In genomic region chr7:138934861-138935260, GRCh38 we compare ENCODE assay signal across 9 cellular contexts. TPM values are rescaled to one million over a fixed set of nuclear protein-coding genes. Genes with fewer than 3 reads are reported as not detected.
A peak's percentile ranks its signal among the peaks of the same experiment; 100 is the strongest.
DNase-seq lines count a peak whose midpoint lies in the region; ATAC-seq and TF ChIP-seq lines count a peak whose summit lies in the region.
"Had no signal": no experiment of that assay in that cellular context is flagged by ENCODE, and none has a peak within 500 bp of the region (broad histone marks: within the 10 kb centered on the region; RNA-seq: fewer than 3 reads in every experiment).

No MANE protein-coding gene starts in this region.

- no peak for TF ChIP-seq RAD21 in HCT116 (IDR thresholded peaks at IDR 0.05; ENCODE audit: low read depth)

- peak overlapping the region in 1 of 2 experiments; percentile 11; a peak in 1 of 4 replicates for H3K4me3 ChIP-seq in HCT116 (replicated peaks in 1 of 2; ENCODE audit: low read depth in 1 of 2, low read length in 2 of 2)
- no peak overlapping the region for H3K4me3 ChIP-seq in SJSA1
- no peak overlapping the region for H3K4me3 ChIP-seq in fibroblast of the aortic adventitia (ENCODE audit: low read depth, low read length)
- H3K4me3 ChIP-seq in skeletal muscle cell (ENCODE audit: low read depth, low read length) = no peak overlapping the region

- no peaks in the 10 kb centered on the region for H4K20me1 ChIP-seq in HCT116 (ENCODE audit: insufficient read depth)

- H3K4me2 ChIP-seq in HCT116 (ENCODE audit: low read length) = peak overlapping the region; percentile 58

- CTCF ChIA-PET in HCT116 (lab: Charles Lee) = no interaction called here

- no peak for ATAC-seq in HCT116
- ATAC-seq in HG03039 (IDR thresholded peaks at IDR 0.05; ENCODE audit: unreplicated experiment) = no peak

- H3K27ac ChIP-seq in HCT116 (ENCODE audit: low read depth, low read length) (no peak overlapping the region), SJSA1 (peak overlapping the region; percentile 79)

- no peaks in the 10 kb centered on the region for H3K79me2 ChIP-seq in HCT116 (ENCODE audit: insufficient read depth, low read length)

- H3K36me3 ChIP-seq in HCT116 (ENCODE audit: control insufficient read depth in 1 of 2, insufficient read depth in 2 of 2, low read length in 2 of 2) (no peaks in the 10 kb centered on the region), SJSA1 (no peaks in the 10 kb centered on the region)

- H3K9me2 ChIP-seq in HCT116 (ENCODE audit: insufficient read depth) = no peaks in the 10 kb centered on the region

- TF ChIP-seq POLR2A in HCT116 (IDR thresholded peaks at IDR 0.05; ENCODE audit: borderline replicate concordance, extremely low read depth, insufficient read depth, insufficient read length) = no peak

- no peak for DNase-seq in HCT116 (ENCODE audit: low read depth, low spot score)
- peak in 1 of 2 experiments; percentile 58 for DNase-seq in SJSA1 (ENCODE audit: low read depth in 1 of 2, low spot score in 2 of 2)
- DNase-seq in fibroblast of the aortic adventitia (ENCODE audit: low read depth) = peak; percentile 68
- DNase-seq in skeletal muscle cell (ENCODE audit: low read depth) = peak; percentile 13
- no peak for DNase-seq in NCI-H2081 treated with DMSO at 0.1 percent for 48 hours (lab: John Stamatoyannopoulos, UW)
- no peak for DNase-seq in inferior parietal cortex (ENCODE audit: extremely low spot score)
- DNase-seq: activated T-cell treated with anti-CD3 and anti-CD28 coated beads, Interleukin-2, amount 50 U/mL, for 48 hours; immature natural killer cell had no signal

- RAD21 ChIA-PET in HCT116 (lab: Charles Lee; ENCODE audit: low non-redundant PET in 1 of 2, low total read pairs in 2 of 2, uncharacterized antibody in 2 of 2, unreplicated experiment in 2 of 2) = no interaction called here

- H2AFZ ChIP-seq in HCT116 (ENCODE audit: low read depth, low read length, poor library complexity, severe bottlenecking) = no peak overlapping the region

- intact Hi-C loops in HCT116 (cut with micrococcal nuclease) = no loop called here

- H3K27me3 ChIP-seq in HCT116 (ENCODE audit: insufficient read depth, low read length) (no peaks in the 10 kb centered on the region), SJSA1 (replicated peaks) (no peaks in the 10 kb centered on the region)

- H3K4me1 ChIP-seq in HCT116 (ENCODE audit: control insufficient read depth in 1 of 2, insufficient read depth in 2 of 2, low read length in 2 of 2) (peaks cover 12 to 22% of the 10 kb centered on the region in 2 experiments), SJSA1 (replicated peaks) (peaks cover 21% of the 10 kb centered on the region)

- peak overlapping the region; percentile 34 for H3K9ac ChIP-seq in HCT116 (ENCODE audit: low read length)

- no TSS peak for BruUV-seq in HCT116 (replicated peaks; lab: Mats Ljungman, UMichigan)

- H3K9me3 ChIP-seq in HCT116 (ENCODE audit: control insufficient read depth in 1 of 2, insufficient read depth in 1 of 2, low read depth in 1 of 2, low read length in 2 of 2) = no peaks in the 10 kb centered on the region
- H3K9me3 ChIP-seq in SJSA1 (replicated peaks) = no peaks in the 10 kb centered on the region

- TF ChIP-seq CTCF in HCT116 (IDR thresholded peaks at IDR 0.05 in 2 of 3, conservative IDR thresholded peaks at IDR 0.05 in 1 of 3; ENCODE audit: borderline replicate concordance in 1 of 3, insufficient read depth in 1 of 3, low read depth in 2 of 3, low read length in 2 of 3) = no peak
- no peak for TF ChIP-seq CTCF in fibroblast of the aortic adventitia (IDR thresholded peaks at IDR 0.05; ENCODE audit: insufficient read depth, low read length)

- POLR2A ChIA-PET in HCT116 (lab: Charles Lee) = no interaction called here

TF ChIP-seq in HCT116, 20 proteins besides CTCF, POLR2A, EP300 and RAD21:
- TF ChIP-seq POLR2AphosphoS5 (IDR thresholded peaks at IDR 0.05; ENCODE audit: low read depth, low read length) (no peak), EZH2phosphoT487 (IDR thresholded peaks at IDR 0.05; ENCODE audit: borderline replicate concordance) (no peak), SP1 (IDR thresholded peaks at IDR 0.05; ENCODE audit: low read depth) (no peak), REST (IDR thresholded peaks at IDR 0.05; ENCODE audit: low read depth) (no peak), ELF1 (IDR thresholded peaks at IDR 0.05; ENCODE audit: borderline replicate concordance, low read depth) (no peak), FOSL1 (IDR thresholded peaks at IDR 0.05; ENCODE audit: low read depth) (no peak), ZBTB33 (IDR thresholded peaks at IDR 0.05; ENCODE audit: extremely low read depth, insufficient replicate concordance, low read length) (no peak), CEBPB (IDR thresholded peaks at IDR 0.05; ENCODE audit: low read depth) (no peak), YY1 (IDR thresholded peaks at IDR 0.05; ENCODE audit: extremely low read depth, insufficient replicate concordance, low read depth, low read length) (no peak), JUND (IDR thresholded peaks at IDR 0.05) (no peak), SRF (IDR thresholded peaks at IDR 0.05; ENCODE audit: low read depth) (no peak)

RNA-seq across cellular contexts. Expression of gene KIAA1549, which starts 46.3 kb away (rescaled TPM):
- total RNA-seq in HCT116 (2021; ENCODE audit: unreplicated experiment) = 3.9 TPM
- polyA plus RNA-seq in HCT116 (2012) = 1.8 and 2.0 TPM in 2 replicates
- 0.75 and 0.95 TPM in 2 replicates for total RNA-seq in SJSA1 (2014; rRNA removed; shearing (Covaris generic))
- 0.57 and 3.7 TPM in 2 replicates for total RNA-seq in fibroblast of the aortic adventitia (ENCODE audit: low replicate concordance)

Comparison
In these comparisons a context has a peak if more than half of its experiments do, and no peak if none do; other contexts are left out.
1. DNase-seq: peak in fibroblast of the aortic adventitia (single experiment) and skeletal muscle cell (single experiment); none in HCT116 (single experiment), NCI-H2081 treated with DMSO at 0.1 percent for 48 hours (single experiment) and inferior parietal cortex (single experiment).